In the genomic region with DNA sequence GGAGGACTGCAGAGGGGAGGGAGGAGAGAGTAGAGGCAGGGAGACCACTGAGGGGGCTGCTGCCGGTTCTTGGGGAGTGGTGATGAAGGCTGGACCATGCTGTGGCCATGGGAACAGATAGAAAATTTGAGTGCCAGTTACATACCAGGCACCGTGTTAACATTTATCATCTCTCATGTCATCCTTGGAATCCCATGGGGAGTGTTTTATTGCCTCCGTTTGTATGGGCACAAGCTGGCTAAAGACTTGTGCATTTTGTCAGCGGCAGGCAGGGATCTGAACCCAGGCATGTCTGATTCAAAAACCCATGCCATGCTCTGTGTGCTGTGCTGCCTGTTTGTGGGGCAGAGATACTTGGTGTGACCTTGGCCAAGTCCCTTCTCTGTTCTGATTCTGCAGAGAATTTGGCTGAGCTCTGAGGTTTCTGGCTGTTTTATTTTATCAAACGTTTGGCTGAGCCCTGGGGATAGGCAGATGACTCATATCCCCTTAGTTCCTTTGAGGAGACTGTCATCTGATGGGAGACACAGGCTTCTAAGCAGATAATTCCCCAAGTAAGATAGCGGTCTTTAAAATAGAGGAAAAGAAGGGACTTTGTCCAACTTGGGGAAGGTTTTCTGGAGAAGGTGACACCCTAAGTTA, we compare ENCODE assay signal across 11 cellular contexts. TPM values are rescaled to one million over a fixed set of nuclear protein-coding genes. Genes with fewer than 3 reads are reported as not detected.
DNase-seq lines count a peak whose midpoint lies in the region; ATAC-seq, FAIRE-seq and TF ChIP-seq lines count a peak whose summit lies in the region.
"Had no signal": no experiment of that assay in that cellular context is flagged by ENCODE, and none has a peak within 500 bp of the region (broad histone marks: within the 10 kb centered on the region; RNA-seq: fewer than 3 reads in every experiment).

No MANE protein-coding gene starts in this region.

- H3K4me3 Mint-ChIP-seq in neural progenitor cell (no peak overlapping the region), Caco-2 (ENCODE audit: unreplicated experiment) (no peak overlapping the region)
- H3K4me3 Mint-ChIP-seq: central memory CD8-positive, alpha-beta T cell had no signal

- no peak for TF ChIP-seq POLR2A in endothelial cell of umbilical vein (IDR thresholded peaks at IDR 0.05; ENCODE audit: low read depth, low read length)

- H3K27me3 ChIP-seq in endothelial cell of umbilical vein (ENCODE audit: control insufficient read depth in 2 of 2, insufficient read depth in 2 of 2, low read length in 2 of 2), result no peaks in the 10 kb centered on the region
- no peaks in the 10 kb centered on the region for H3K27me3 ChIP-seq in neural progenitor cell
- H3K27me3 ChIP-seq in Caco-2 (replicated peaks; ENCODE audit: control insufficient read depth, insufficient read depth, low read length), result no peaks in the 10 kb centered on the region
- H3K27me3 ChIP-seq: ovary had no signal

- POLR2A ChIA-PET in endothelial cell of umbilical vein (lab: Charles Lee), result no interaction called here
- POLR2A ChIA-PET in Caco-2 (lab: Charles Lee), result no interaction called here

- H3K27ac ChIP-seq in endothelial cell of umbilical vein (ENCODE audit: insufficient read depth, low read depth, low read length) (no peak overlapping the region), neural progenitor cell (no peak overlapping the region)
- H3K27ac ChIP-seq: ovary had no signal

- intact Hi-C loops in endothelial cell of umbilical vein (cut with micrococcal nuclease) (loop anchor here (2.0 kb wide), 1 partner anchor 21 kb away; no protein-coding TSS in a partner anchor), Caco-2 (cut with micrococcal nuclease; ENCODE audit: unreplicated experiment) (no loop called here)

- DNase-seq in Daoy (ENCODE audit: low read depth) (peak; percentile 74), RPMI7951 (ENCODE audit: low read depth) (peak; percentile 93), endothelial cell of umbilical vein (ENCODE audit: low read depth, low spot score) (peak; percentile 33), neural progenitor cell (ENCODE audit: low spot score) (no peak), Caco-2 (no peak)
- DNase-seq: activated CD8-positive, alpha-beta memory T cell treated with anti-CD3 and anti-CD28 coated beads, Interleukin-2, amount 50 U/mL, for 48 hours had no signal

- BruUV-seq in endothelial cell of umbilical vein (replicated peaks; lab: Mats Ljungman, UMichigan) (no TSS peak), Caco-2 (replicated peaks; lab: Mats Ljungman, UMichigan) (no TSS peak)

- H3K4me1 Mint-ChIP-seq in neural progenitor cell (peaks cover 67% of the 10 kb centered on the region), Caco-2 (ENCODE audit: low read depth, unreplicated experiment) (peaks cover 9% of the 10 kb centered on the region)
- H3K4me1 Mint-ChIP-seq: central memory CD8-positive, alpha-beta T cell had no signal

- peak; percentile 79 for FAIRE-seq in endothelial cell of umbilical vein (lab: Jason Lieb, UNC)

- peaks cover 6% of the 10 kb centered on the region for H3K27me3 Mint-ChIP-seq in neural progenitor cell (ENCODE audit: insufficient read depth, low read depth)
- H3K27me3 Mint-ChIP-seq in Caco-2 (ENCODE audit: insufficient read depth, unreplicated experiment), result no peaks in the 10 kb centered on the region

- H3K9me3 Mint-ChIP-seq in neural progenitor cell (no peaks in the 10 kb centered on the region), Caco-2 (ENCODE audit: unreplicated experiment) (no peaks in the 10 kb centered on the region)
- H3K9me3 Mint-ChIP-seq: central memory CD8-positive, alpha-beta T cell had no signal

- H4K20me1 ChIP-seq in endothelial cell of umbilical vein (replicated peaks; ENCODE audit: control insufficient read depth, extremely low read depth, insufficient read depth, low read length) (no peaks in the 10 kb centered on the region), neural progenitor cell (ENCODE audit: low read depth) (peaks cover 16% of the 10 kb centered on the region)

- no peak overlapping the region for H3K4me2 ChIP-seq in endothelial cell of umbilical vein (ENCODE audit: insufficient read depth, low read length)
- peak overlapping the region; percentile 7 for H3K4me2 ChIP-seq in neural progenitor cell

- H3K36me3 ChIP-seq in endothelial cell of umbilical vein (ENCODE audit: control insufficient read depth in 2 of 2, extremely low read depth in 1 of 2, insufficient read depth in 2 of 2, low read length in 2 of 2) (no peaks in the 10 kb centered on the region), neural progenitor cell (no peaks in the 10 kb centered on the region), Caco-2 (ENCODE audit: control insufficient read depth, insufficient read depth, low read length) (peaks cover 1% of the 10 kb centered on the region; the same call in 1 of the 2 replicates)
- H3K36me3 ChIP-seq: ovary had no signal

- H3K9me1 ChIP-seq in endothelial cell of umbilical vein (replicated peaks; ENCODE audit: control insufficient read depth, extremely low read depth, insufficient read depth, low read length), result no peaks in the 10 kb centered on the region

- H3K9me3 ChIP-seq in endothelial cell of umbilical vein (replicated peaks; ENCODE audit: control insufficient read depth, insufficient read depth, low read length) (no peaks in the 10 kb centered on the region), neural progenitor cell (ENCODE audit: low read depth) (no peaks in the 10 kb centered on the region), Caco-2 (no peaks in the 10 kb centered on the region)
- H3K9me3 ChIP-seq: ovary had no signal

- H3K4me3 ChIP-seq in endothelial cell of umbilical vein (replicated peaks in 1 of 3; ENCODE audit: insufficient read depth in 1 of 3, low read depth in 1 of 3, low read length in 3 of 3), result no peak overlapping the region
- no peak overlapping the region for H3K4me3 ChIP-seq in neural progenitor cell
- no peak overlapping the region for H3K4me3 ChIP-seq in Caco-2 (ENCODE audit: low read depth, low read length)
- H3K4me3 ChIP-seq: ovary had no signal

- H3F3A ChIP-seq in neural progenitor cell (ENCODE audit: low read depth), result peaks cover 18% of the 10 kb centered on the region

- H3K36me3 Mint-ChIP-seq in neural progenitor cell, result peaks cover 1% of the 10 kb centered on the region
- H3K36me3 Mint-ChIP-seq in Caco-2 (ENCODE audit: insufficient read depth, unreplicated experiment), result peaks cover 18% of the 10 kb centered on the region

- dilution Hi-C loops in endothelial cell of umbilical vein (cut with MboI; ENCODE audit: extremely low pct_ligation_motif_present, low sequenced_read_pairs), result no loop called here

- CTCF ChIA-PET in endothelial cell of umbilical vein (lab: Charles Lee) (interaction anchor here (0.6 to 3.4 kb wide), 9 partner anchors 9 to 113 kb away, joined by 3 to 19 read pairs (median 4); partner anchors contain the start of gene COL27A1), Caco-2 (lab: Charles Lee) (interaction anchor here (1.7 kb wide), 1 partner anchor 22 kb away, joined by 4 read pairs; the partner anchor contains the start of gene COL27A1)

- H3K4me1 ChIP-seq in endothelial cell of umbilical vein (ENCODE audit: control insufficient read depth, extremely low read depth, insufficient read depth, low read length) (peaks cover 24% of the 10 kb centered on the region), neural progenitor cell (peaks cover 16% of the 10 kb centered on the region), Caco-2 (peaks cover 28% of the 10 kb centered on the region)

- no peaks in the 10 kb centered on the region for H3K79me2 ChIP-seq in endothelial cell of umbilical vein (ENCODE audit: control insufficient read depth, insufficient read depth, low read length)
- no peaks in the 10 kb centered on the region for H3K79me2 ChIP-seq in neural progenitor cell (ENCODE audit: low read depth)

- H3K9ac ChIP-seq in endothelial cell of umbilical vein (replicated peaks; ENCODE audit: extremely low read depth, insufficient read depth, low read length) (no peak overlapping the region), neural progenitor cell (peak overlapping the region; percentile 12)

- ATAC-seq in GM19397 (IDR thresholded peaks at IDR 0.05; ENCODE audit: unreplicated experiment) (no peak), GM19452 (IDR thresholded peaks at IDR 0.05; ENCODE audit: unreplicated experiment) (no peak)
- no peak for ATAC-seq in activated CD4-positive, CD25-positive, alpha-beta regulatory T cell treated with anti-CD3 and anti-CD28 coated beads, Interleukin-2, amount 50 U/mL, for 24 hours

- TF ChIP-seq CTCF in endothelial cell of umbilical vein (IDR thresholded peaks at IDR 0.05; ENCODE audit: extremely low read depth in 1 of 2, insufficient read depth in 1 of 2, low read depth in 1 of 2, low read length in 2 of 2) (no peak), neural progenitor cell (IDR thresholded peaks at IDR 0.05) (no peak), Caco-2 (IDR thresholded peaks at IDR 0.05; ENCODE audit: insufficient read depth in 1 of 2, low read depth in 1 of 2, low read length in 1 of 2, severe bottlenecking in 1 of 2, unreplicated experiment in 1 of 2) (no peak)

- H3K27ac Mint-ChIP-seq in neural progenitor cell (peak overlapping the region; percentile 58), Caco-2 (ENCODE audit: unreplicated experiment) (no peak overlapping the region)

- H2AFZ ChIP-seq in endothelial cell of umbilical vein (ENCODE audit: low read depth, low read length) (no peak overlapping the region), neural progenitor cell (replicated peaks) (no peak overlapping the region)

TF ChIP-seq in endothelial cell of umbilical vein, 7 proteins besides CTCF, POLR2A, EP300 and RAD21 (continues in another document):
- TF ChIP-seq MYC (IDR thresholded peaks at IDR 0.05; ENCODE audit: low read depth, low read length) (no peak), JUN (IDR thresholded peaks at IDR 0.05; ENCODE audit: borderline replicate concordance, insufficient read depth, insufficient read length, low read depth) (peak; percentile 47), POLR2AphosphoS5 (IDR thresholded peaks at IDR 0.05; ENCODE audit: insufficient read depth, low read depth, low read length) (no peak)
- TF ChIP-seq, protein P1, sequence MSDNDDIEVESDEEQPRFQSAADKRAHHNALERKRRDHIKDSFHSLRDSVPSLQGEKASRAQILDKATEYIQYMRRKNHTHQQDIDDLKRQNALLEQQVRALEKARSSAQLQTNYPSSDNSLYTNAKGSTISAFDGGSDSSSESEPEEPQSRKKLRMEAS (IDR thresholded peaks at IDR 0.05; ENCODE audit: insufficient read depth, insufficient read length), result no peak

RNA-seq across cellular contexts. Expression of gene COL27A1, which starts 22.2 kb away (rescaled TPM):
- total RNA-seq in Daoy (2014; rRNA removed; shearing (Covaris generic)), result 6.4 and 7.8 TPM in 2 replicates
- total RNA-seq in RPMI7951 (2014; rRNA removed; shearing (Covaris generic)), result 2.8 and 4.7 TPM in 2 replicates
- total RNA-seq in endothelial cell of umbilical vein (48.6 and 49.1 TPM in 2 replicates), neural progenitor cell (ENCODE audit: low replicate concordance) (4.3 and 16.2 TPM in 2 replicates), Caco-2 (2022) (31.1 and 41.3 TPM in 2 replicates)
- 14.7 and 14.9 TPM in 2 replicates for polyA plus RNA-seq in endothelial cell of umbilical vein
- polyA plus RNA-seq in endothelial cell of umbilical vein (2011; cell fraction: cytosol; rRNA removed), result 5.1 and 7.1 TPM in 2 replicates
- polyA plus RNA-seq in endothelial cell of umbilical vein (2011; cell fraction: nucleus; rRNA removed), result 147 and 157 TPM in 2 replicates
- polyA plus RNA-seq in endothelial cell of umbilical vein (2012), result 30.8 and 37.0 TPM in 2 replicates
- 17.6 and 18.7 TPM in 2 replicates for polyA minus RNA-seq in endothelial cell of umbilical vein
- 1.4 TPM for polyA minus RNA-seq in endothelial cell of umbilical vein (2011; cell fraction: cytosol; rRNA and poly(A)+ RNA removed)
- 54.5 and 60.8 TPM in 2 replicates for polyA minus RNA-seq in endothelial cell of umbilical vein (2011; cell fraction: nucleus; rRNA and poly(A)+ RNA removed)

Comparison
In these comparisons a context has a peak if more than half of its experiments do, and no peak if none do; other contexts are left out.
1. DNase-seq: peak in Daoy (single experiment), RPMI7951 (single experiment) and endothelial cell of umbilical vein (single experiment); none in neural progenitor cell (single experiment) and Caco-2 (0 of 2).